Comparison of ENCODE assay signal across 20 cellular contexts in the genomic region with DNA sequence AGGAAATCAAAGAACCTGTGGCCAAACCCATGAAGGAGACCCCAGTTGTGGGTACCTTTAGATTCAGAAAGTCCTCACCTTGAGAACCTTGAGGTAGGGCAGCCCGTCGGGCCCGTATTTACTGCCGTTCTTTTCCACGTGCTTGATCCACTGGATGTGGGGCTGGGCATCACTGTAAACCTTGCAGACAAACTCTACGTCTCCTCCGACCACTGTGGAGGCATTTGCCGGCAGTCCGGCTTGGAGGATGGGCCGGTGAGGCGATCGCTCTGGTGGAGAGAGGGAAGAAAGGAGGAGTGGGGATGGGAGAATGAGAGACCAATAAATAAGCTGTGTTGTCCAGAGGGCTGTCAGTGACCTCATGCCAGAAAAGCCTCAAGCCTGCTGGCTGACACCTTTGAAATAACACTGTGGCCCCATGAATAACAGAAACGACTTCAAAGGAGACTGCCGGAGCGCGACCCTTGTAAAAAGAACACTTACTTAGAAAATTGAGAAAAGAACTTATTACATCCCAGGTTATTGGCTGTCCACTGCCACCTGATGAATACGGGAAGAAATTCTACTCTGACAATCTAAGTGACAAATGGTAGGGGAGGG.
DNase-seq lines count a peak whose midpoint lies in the region; ATAC-seq and TF ChIP-seq lines count a peak whose summit lies in the region.
"Had no signal": no experiment of that assay in that cellular context is flagged by ENCODE, and none has a peak within 500 bp of the region (broad histone marks: within the 10 kb centered on the region; RNA-seq: fewer than 3 reads in every experiment).

No MANE protein-coding gene starts in this region.

- no peak for ATAC-seq in GM23338
- ATAC-seq: Panc1 had no signal

- H2AFZ ChIP-seq in GM23338 = no peak overlapping the region

- H3K4me2 ChIP-seq in GM23338 = no peak overlapping the region

- H3K4me1 Mint-ChIP-seq in GM23338 (peaks cover 23% of the 10 kb centered on the region), nephron (peaks cover 36% of the 10 kb centered on the region)

- peak overlapping the region; percentile 55; the same call in 1 of the 2 replicates for H3K27ac ChIP-seq in GM23338 (ENCODE audit: low read depth)
- H3K27ac ChIP-seq in caudate nucleus (ENCODE audit: low read depth, low read length) = peak overlapping the region; percentile 63
- H3K27ac ChIP-seq in thyroid gland = peak overlapping the region; percentile 72 to 99 (median 78)
- no peak overlapping the region for H3K27ac ChIP-seq in coronary artery
- H3K27ac ChIP-seq: HL-60 had no signal

- H3K4me1 ChIP-seq in GM23338 (ENCODE audit: insufficient read depth) = peaks cover 29% of the 10 kb centered on the region
- peaks cover 43 to 68% of the 10 kb centered on the region in 2 donors for H3K4me1 ChIP-seq in thyroid gland

- H3K27ac Mint-ChIP-seq in GM23338 (peak overlapping the region; percentile 10; the same call in 1 of the 2 replicates), nephron (peak overlapping the region in 2 of 3 experiments; percentile 37 to 42)
- H3K27ac Mint-ChIP-seq: CD4-positive, CD25-positive, alpha-beta regulatory T cell; HFFc6 had no signal

- H3K27me3 ChIP-seq in GM23338 (ENCODE audit: insufficient read depth) = no peaks in the 10 kb centered on the region
- no peaks in the 10 kb centered on the region for H3K27me3 ChIP-seq in thyroid gland

- H3K36me3 Mint-ChIP-seq in GM23338 (ENCODE audit: low read depth) (peaks cover 85% of the 10 kb centered on the region), nephron (ENCODE audit: low read depth) (peaks cover 54% of the 10 kb centered on the region)
- H3K36me3 Mint-ChIP-seq: CD4-positive, CD25-positive, alpha-beta regulatory T cell had no signal

- H3K4me3 Mint-ChIP-seq in GM23338 (no peak overlapping the region), nephron (no peak overlapping the region)
- H3K4me3 Mint-ChIP-seq: CD4-positive, CD25-positive, alpha-beta regulatory T cell; HFFc6 had no signal

- H3K27me3 Mint-ChIP-seq in GM23338 (ENCODE audit: insufficient read depth, low read depth, poor library complexity) (peaks cover 3% of the 10 kb centered on the region), nephron (ENCODE audit: low read depth) (peaks cover 41% of the 10 kb centered on the region)
- H3K27me3 Mint-ChIP-seq: CD4-positive, CD25-positive, alpha-beta regulatory T cell had no signal

- no peaks in the 10 kb centered on the region for H3K9me2 ChIP-seq in GM23338 (ENCODE audit: insufficient read depth)

- no peak for TF ChIP-seq POLR2A in thyroid gland (IDR thresholded peaks at IDR 0.05)

- no peak overlapping the region for H3K4me3 ChIP-seq in GM23338
- no peak overlapping the region for H3K4me3 ChIP-seq in thyroid gland (replicated peaks in 1 of 3)
- no peak overlapping the region for H3K4me3 ChIP-seq in coronary artery

- intact Hi-C loops in thyroid gland (cut with DNase I) = no loop called here

- WGBS in thyroid gland, 2 donors = 62 to 72% methylated on average over 17 of the region's 17 CpGs

- H3K36me3 ChIP-seq in GM23338 (ENCODE audit: insufficient read depth) = peaks cover 28% of the 10 kb centered on the region; the same call in 1 of the 2 replicates
- no peaks in the 10 kb centered on the region for H3K36me3 ChIP-seq in thyroid gland

- peaks cover 7% of the 10 kb centered on the region; the same call in 1 of the 2 replicates for H4K20me1 ChIP-seq in GM23338 (replicated peaks; ENCODE audit: insufficient read depth)

- in situ Hi-C loops in GM13977 (cut with MboI; ENCODE audit: low pct_unique_long_range_greater_than_20kb, low sequenced_read_pairs, unreplicated experiment) = no loop called here

- H3K9me3 ChIP-seq in thyroid gland = no peaks in the 10 kb centered on the region

- H3K9me3 Mint-ChIP-seq in GM23338 = 0 out of 3 replicates have a peak, but pooled peaks cover 3% of the 10 kb centered on the region
- no peaks in the 10 kb centered on the region for H3K9me3 Mint-ChIP-seq in nephron

- DNase-seq in GM23338 (ENCODE audit: low spot score) (no peak), caudate nucleus (lab: John Stamatoyannopoulos, UW) (no peak), thyroid gland (peak; percentile 76 to 78), coronary artery (ENCODE audit: low spot score) (no peak), GM13977 (ENCODE audit: low spot score) (no peak), GM10266 (ENCODE audit: extremely low spot score) (no peak)
- DNase-seq: CD4-positive, CD25-positive, alpha-beta regulatory T cell; DND-41; GDM1; GOT3; HFFc6; KBM-7; NCI-H1092; NCI-H1694; NCI-H446 treated with DMSO at 0.1 percent for 48 hours; NCI-H82; SIG-M5 had no signal

- TF ChIP-seq CTCF in GM23338 (conservative IDR thresholded peaks at IDR 0.05; ENCODE audit: low read depth in 2 of 2) (no peak), nephron (IDR thresholded peaks at IDR 0.05; ENCODE audit: unreplicated experiment in 3 of 3) (no peak), thyroid gland (IDR thresholded peaks at IDR 0.05) (no peak), coronary artery (IDR thresholded peaks at IDR 0.05) (no peak), GM13977 (IDR thresholded peaks at IDR 0.05; ENCODE audit: extremely low read depth, insufficient read depth, missing control alignments) (no peak), GM10266 (IDR thresholded peaks at IDR 0.05; ENCODE audit: control insufficient read depth, insufficient read depth, low read depth, missing control alignments) (no peak)

- H3K79me2 ChIP-seq in GM23338 (replicated peaks; ENCODE audit: insufficient read depth) = peaks cover 91% of the 10 kb centered on the region

- H3F3A ChIP-seq in GM23338 (replicated peaks; ENCODE audit: low read depth) = no peaks in the 10 kb centered on the region

TF ChIP-seq in GM23338, 12 proteins besides CTCF, POLR2A, EP300 and RAD21 (continues in another document):
- TF ChIP-seq EZH2phosphoT487 (IDR thresholded peaks at IDR 0.05; ENCODE audit: unreplicated experiment) (no peak), STAT1 (IDR thresholded peaks at IDR 0.05; ENCODE audit: unreplicated experiment) (no peak), JUNB (IDR thresholded peaks at IDR 0.05; ENCODE audit: unreplicated experiment) (no peak), ZNF114 (CRISPR knock-in tag; IDR thresholded peaks at IDR 0.05) (no peak), EZH2 (IDR thresholded peaks at IDR 0.05; ENCODE audit: low read depth, unreplicated experiment) (no peak)
- TF ChIP-seq, protein P1, sequence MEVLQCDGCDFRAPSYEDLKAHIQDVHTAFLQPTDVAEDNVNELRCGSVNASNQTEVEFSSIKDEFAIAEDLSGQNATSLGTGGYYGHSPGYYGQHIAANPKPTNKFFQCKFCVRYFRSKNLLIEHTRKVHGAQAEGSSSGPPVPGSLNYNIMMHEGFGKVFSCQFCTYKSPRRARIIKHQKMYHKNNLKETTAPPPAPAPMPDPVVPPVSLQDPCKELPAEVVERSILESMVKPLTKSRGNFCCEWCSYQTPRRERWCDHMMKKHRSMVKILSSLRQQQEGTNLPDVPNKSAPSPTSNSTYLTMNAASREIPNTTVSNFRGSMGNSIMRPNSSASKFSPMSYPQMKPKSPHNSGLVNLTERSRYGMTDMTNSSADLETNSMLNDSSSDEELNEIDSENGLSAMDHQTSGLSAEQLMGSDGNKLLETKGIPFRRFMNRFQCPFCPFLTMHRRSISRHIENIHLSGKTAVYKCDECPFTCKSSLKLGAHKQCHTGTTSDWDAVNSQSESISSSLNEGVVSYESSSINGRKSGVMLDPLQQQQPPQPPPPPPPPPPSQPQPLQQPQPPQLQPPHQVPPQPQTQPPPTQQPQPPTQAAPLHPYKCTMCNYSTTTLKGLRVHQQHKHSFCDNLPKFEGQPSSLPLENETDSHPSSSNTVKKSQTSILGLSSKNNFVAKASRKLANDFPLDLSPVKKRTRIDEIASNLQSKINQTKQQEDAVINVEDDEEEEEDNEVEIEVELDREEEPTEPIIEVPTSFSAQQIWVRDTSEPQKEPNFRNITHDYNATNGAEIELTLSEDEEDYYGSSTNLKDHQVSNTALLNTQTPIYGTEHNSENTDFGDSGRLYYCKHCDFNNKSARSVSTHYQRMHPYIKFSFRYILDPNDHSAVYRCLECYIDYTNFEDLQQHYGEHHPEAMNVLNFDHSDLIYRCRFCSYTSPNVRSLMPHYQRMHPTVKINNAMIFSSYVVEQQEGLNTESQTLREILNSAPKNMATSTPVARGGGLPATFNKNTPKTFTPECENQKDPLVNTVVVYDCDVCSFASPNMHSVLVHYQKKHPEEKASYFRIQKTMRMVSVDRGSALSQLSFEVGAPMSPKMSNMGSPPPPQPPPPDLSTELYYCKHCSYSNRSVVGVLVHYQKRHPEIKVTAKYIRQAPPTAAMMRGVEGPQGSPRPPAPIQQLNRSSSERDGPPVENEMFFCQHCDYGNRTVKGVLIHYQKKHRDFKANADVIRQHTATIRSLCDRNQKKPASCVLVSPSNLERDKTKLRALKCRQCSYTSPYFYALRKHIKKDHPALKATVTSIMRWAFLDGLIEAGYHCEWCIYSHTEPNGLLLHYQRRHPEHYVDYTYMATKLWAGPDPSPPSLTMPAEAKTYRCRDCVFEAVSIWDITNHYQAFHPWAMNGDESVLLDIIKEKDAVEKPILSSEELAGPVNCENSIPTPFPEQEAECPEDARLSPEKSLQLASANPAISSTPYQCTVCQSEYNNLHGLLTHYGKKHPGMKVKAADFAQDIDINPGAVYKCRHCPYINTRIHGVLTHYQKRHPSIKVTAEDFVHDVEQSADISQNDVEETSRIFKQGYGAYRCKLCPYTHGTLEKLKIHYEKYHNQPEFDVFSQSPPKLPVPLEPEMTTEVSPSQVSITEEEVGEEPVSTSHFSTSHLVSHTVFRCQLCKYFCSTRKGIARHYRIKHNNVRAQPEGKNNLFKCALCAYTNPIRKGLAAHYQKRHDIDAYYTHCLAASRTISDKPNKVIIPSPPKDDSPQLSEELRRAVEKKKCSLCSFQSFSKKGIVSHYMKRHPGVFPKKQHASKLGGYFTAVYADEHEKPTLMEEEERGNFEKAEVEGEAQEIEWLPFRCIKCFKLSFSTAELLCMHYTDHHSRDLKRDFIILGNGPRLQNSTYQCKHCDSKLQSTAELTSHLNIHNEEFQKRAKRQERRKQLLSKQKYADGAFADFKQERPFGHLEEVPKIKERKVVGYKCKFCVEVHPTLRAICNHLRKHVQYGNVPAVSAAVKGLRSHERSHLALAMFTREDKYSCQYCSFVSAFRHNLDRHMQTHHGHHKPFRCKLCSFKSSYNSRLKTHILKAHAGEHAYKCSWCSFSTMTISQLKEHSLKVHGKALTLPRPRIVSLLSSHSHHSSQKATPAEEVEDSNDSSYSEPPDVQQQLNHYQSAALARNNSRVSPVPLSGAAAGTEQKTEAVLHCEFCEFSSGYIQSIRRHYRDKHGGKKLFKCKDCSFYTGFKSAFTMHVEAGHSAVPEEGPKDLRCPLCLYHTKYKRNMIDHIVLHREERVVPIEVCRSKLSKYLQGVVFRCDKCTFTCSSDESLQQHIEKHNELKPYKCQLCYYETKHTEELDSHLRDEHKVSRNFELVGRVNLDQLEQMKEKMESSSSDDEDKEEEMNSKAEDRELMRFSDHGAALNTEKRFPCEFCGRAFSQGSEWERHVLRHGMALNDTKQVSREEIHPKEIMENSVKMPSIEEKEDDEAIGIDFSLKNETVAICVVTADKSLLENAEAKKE (CRISPR knock-in tag; IDR thresholded peaks at IDR 0.05) = no peak

Comparison
In these comparisons a context has a peak if more than half of its experiments do, and no peak if none do; other contexts are left out.
1. DNase-seq: peak in thyroid gland (2 of 2); none in GM23338 (single experiment), caudate nucleus (0 of 61), coronary artery (single experiment), GM13977 (single experiment) and GM10266 (single experiment).
2. H3K27ac ChIP-seq: peak in GM23338 (single experiment), caudate nucleus (single experiment) and thyroid gland (3 of 3); none in coronary artery (0 of 2).